ENCODE assay signal across 34 cellular contexts in genomic region chr6:110250838-110251237, GRCh38.
"Had no signal": no experiment of that assay in that cellular context is flagged by ENCODE, and none has a peak within 500 bp of the region (broad histone marks: within the 10 kb centered on the region; RNA-seq: fewer than 3 reads in every experiment).

No MANE protein-coding gene starts in this region.

- DNase-seq: activated CD4-positive, alpha-beta T cell treated with anti-CD3 and anti-CD28 coated beads for 4 hours; activated CD4-positive, alpha-beta T cell treated with anti-CD3 and anti-CD28 coated beads, Interleukin-2, amount 50 U/mL, for 4 hours; activated CD8-positive, alpha-beta memory T cell treated with anti-CD3 and anti-CD28 coated beads, Interleukin-2, amount 50 U/mL, for 4 hours; activated effector memory CD4-positive, alpha-beta T cell treated with anti-CD3 and anti-CD28 coated beads, Interleukin-2, amount 50 U/mL, for 16 hours; activated naive CD4-positive, alpha-beta T cell treated with anti-CD3 and anti-CD28 coated beads, Interleukin-2, amount 10 ng/mL, durations not matched to agents 7 days and 5 days; activated naive CD8-positive, alpha-beta T cell treated with anti-CD3 and anti-CD28 coated beads, Interleukin-2, amount 10 ng/mL, durations not matched to agents 7 days and 5 days; activated T-cell treated with anti-CD3 and anti-CD28 coated beads, Interleukin-2, amount 50 U/mL, for 1 hour; cerebellar nuclear complex; colonic mucosa; effector CD8-positive, alpha-beta T cell; erythroblast; foreskin fibroblast; head of caudate nucleus; hypothalamus; mammary epithelial cell; naive B cell; nephron progenitor cell; pancreas; retina; stimulated activated CD4-positive, alpha-beta T cell treated with anti-CD3 and anti-CD28 coated beads, Interleukin-2, amount 100 ng/mL, for 24 hours; stimulated activated naive B cell treated with anti-CD40 and anti-IgM and Interleukin-4, amounts not matched to agents 10 μg/mL and 1 μg/mL and 100 μg/mL, for 72 hours; T-cell; tibial artery; upper lobe of right lung had no signal

- H3K27me3 ChIP-seq: ascending aorta, cardiac muscle cell, colonic mucosa, pancreas, suprapubic skin, tibial artery, upper lobe of right lung had no signal

- H3K4me3 ChIP-seq: ascending aorta, cardiac muscle cell, colonic mucosa, pancreas, prostate gland, smooth muscle cell, suprapubic skin, tibial artery, upper lobe of right lung had no signal

- H3K36me3 ChIP-seq: ascending aorta, cardiac muscle cell, colonic mucosa, pancreas, prostate gland, suprapubic skin, upper lobe of right lung had no signal

- H3K36me3 Mint-ChIP-seq: activated naive CD4-positive, alpha-beta T cell treated with anti-CD3 and anti-CD28 coated beads, Interleukin-2, amount 10 ng/mL, durations not matched to agents 7 days and 5 days; activated naive CD8-positive, alpha-beta T cell treated with anti-CD3 and anti-CD28 coated beads, Interleukin-2, amount 10 ng/mL, durations not matched to agents 7 days and 5 days; brain had no signal

- H3K4me1 ChIP-seq: ascending aorta, colonic mucosa, pancreas, prostate gland, suprapubic skin, tibial artery, upper lobe of right lung had no signal

- H3K4me3 Mint-ChIP-seq: activated naive CD4-positive, alpha-beta T cell treated with anti-CD3 and anti-CD28 coated beads, Interleukin-2, amount 10 ng/mL, durations not matched to agents 7 days and 5 days; activated naive CD8-positive, alpha-beta T cell treated with anti-CD3 and anti-CD28 coated beads, Interleukin-2, amount 10 ng/mL, durations not matched to agents 7 days and 5 days; activated T-helper 1 cell treated with anti-CD3 and anti-CD28 coated beads, Interleukin-12 subunit alpha, Interleukin-12 subunit beta, Interleukin-2, Interleukin-4 antibody, amounts not matched to agents 30 ng/mL and 10 ng/mL and 1 ng/mL, durations not matched to agents 14 hours and 24 hours and 36 hours; brain; mesothelial cell of epicardium; naive B cell; nephron progenitor cell; stimulated activated naive B cell treated with anti-CD40 and anti-IgM and Interleukin-4, amounts not matched to agents 10 μg/mL and 1 μg/mL and 100 μg/mL, for 72 hours; T-cell; T-helper 2 cell treated with Interferon-gamma antibody and Interleukin-4, amounts not matched to agents 5 μg/mL and 100 μg/mL, for 36 hours had no signal

- H3K9me3 ChIP-seq: ascending aorta, colonic mucosa, pancreas, prostate gland, suprapubic skin, tibial artery, upper lobe of right lung had no signal

- FAIRE-seq: islet of Langerhans, pancreas had no signal

- ATAC-seq: stimulated activated naive B cell treated with anti-CD40 and anti-IgM and Interleukin-4, amounts not matched to agents 10 μg/mL and 1 μg/mL and 100 μg/mL, for 72 hours; T-cell; upper lobe of right lung had no signal

- H3K27ac Mint-ChIP-seq: activated naive CD4-positive, alpha-beta T cell treated with anti-CD3 and anti-CD28 coated beads, Interleukin-2, amount 10 ng/mL, durations not matched to agents 7 days and 5 days; activated naive CD8-positive, alpha-beta T cell treated with anti-CD3 and anti-CD28 coated beads, Interleukin-2, amount 10 ng/mL, durations not matched to agents 7 days and 5 days; activated T-helper 1 cell treated with anti-CD3 and anti-CD28 coated beads, Interleukin-12 subunit alpha, Interleukin-12 subunit beta, Interleukin-2, Interleukin-4 antibody, amounts not matched to agents 30 ng/mL and 10 ng/mL and 1 ng/mL, durations not matched to agents 14 hours and 24 hours and 36 hours; brain; mesothelial cell of epicardium; naive B cell; nephron progenitor cell; stimulated activated naive B cell treated with anti-CD40 and anti-IgM and Interleukin-4, amounts not matched to agents 10 μg/mL and 1 μg/mL and 100 μg/mL, for 72 hours; T-cell; T-helper 2 cell treated with Interferon-gamma antibody and Interleukin-4, amounts not matched to agents 5 μg/mL and 100 μg/mL, for 36 hours had no signal

- H3K9me3 Mint-ChIP-seq: activated naive CD4-positive, alpha-beta T cell treated with anti-CD3 and anti-CD28 coated beads, Interleukin-2, amount 10 ng/mL, durations not matched to agents 7 days and 5 days; activated naive CD8-positive, alpha-beta T cell treated with anti-CD3 and anti-CD28 coated beads, Interleukin-2, amount 10 ng/mL, durations not matched to agents 7 days and 5 days; activated T-helper 1 cell treated with anti-CD3 and anti-CD28 coated beads, Interleukin-12 subunit alpha, Interleukin-12 subunit beta, Interleukin-2, Interleukin-4 antibody, amounts not matched to agents 30 ng/mL and 10 ng/mL and 1 ng/mL, durations not matched to agents 14 hours and 24 hours and 36 hours; nephron progenitor cell; T-helper 2 cell treated with Interferon-gamma antibody and Interleukin-4, amounts not matched to agents 5 μg/mL and 100 μg/mL, for 36 hours had no signal

- H3K4me1 Mint-ChIP-seq: activated naive CD4-positive, alpha-beta T cell treated with anti-CD3 and anti-CD28 coated beads, Interleukin-2, amount 10 ng/mL, durations not matched to agents 7 days and 5 days; activated naive CD8-positive, alpha-beta T cell treated with anti-CD3 and anti-CD28 coated beads, Interleukin-2, amount 10 ng/mL, durations not matched to agents 7 days and 5 days; mesothelial cell of epicardium; naive B cell; stimulated activated naive B cell treated with anti-CD40 and anti-IgM and Interleukin-4, amounts not matched to agents 10 μg/mL and 1 μg/mL and 100 μg/mL, for 72 hours; T-cell had no signal

- H3K27ac ChIP-seq: ascending aorta, cardiac muscle cell, colonic mucosa, pancreas, prostate gland, suprapubic skin, tibial artery, upper lobe of right lung had no signal

- H3K27me3 Mint-ChIP-seq: activated naive CD4-positive, alpha-beta T cell treated with anti-CD3 and anti-CD28 coated beads, Interleukin-2, amount 10 ng/mL, durations not matched to agents 7 days and 5 days; activated naive CD8-positive, alpha-beta T cell treated with anti-CD3 and anti-CD28 coated beads, Interleukin-2, amount 10 ng/mL, durations not matched to agents 7 days and 5 days; brain had no signal

- H3K4me2 ChIP-seq: smooth muscle cell had no signal
